1 cellular context compared by ENCODE assay signal in the genomic region with DNA sequence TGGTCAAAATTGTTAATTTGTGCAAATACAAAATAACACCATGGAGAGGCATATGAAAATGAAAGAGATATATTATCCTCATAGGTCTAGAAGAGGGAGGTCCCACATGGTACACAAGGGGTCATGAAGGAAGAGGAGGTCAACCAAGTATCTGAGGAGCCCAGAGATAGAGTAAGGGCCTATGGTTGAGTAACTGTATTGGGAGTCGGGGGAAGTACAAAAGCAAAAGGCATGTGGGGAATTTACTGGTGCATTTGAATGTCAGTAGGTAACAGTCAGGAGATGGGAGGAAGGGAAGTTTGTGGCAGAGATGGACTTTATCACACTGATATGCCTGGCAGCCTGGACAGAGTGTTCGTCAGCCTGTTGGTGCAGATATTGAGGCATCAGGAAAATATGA.
TF ChIP-seq lines count a peak whose summit lies in the region.

No MANE protein-coding gene starts in this region.

TF ChIP-seq in GM23338, 12 proteins besides CTCF, POLR2A, EP300 and RAD21 (continued from another document):
- TF ChIP-seq ZNF462 (CRISPR knock-in tag; IDR thresholded peaks at IDR 0.05) (peak; percentile 100), EZH2phosphoT487 (IDR thresholded peaks at IDR 0.05; ENCODE audit: unreplicated experiment) (no peak), REST (IDR thresholded peaks at IDR 0.05; ENCODE audit: unreplicated experiment) (no peak), JUNB (IDR thresholded peaks at IDR 0.05; ENCODE audit: unreplicated experiment) (no peak)
TF ChIP-seq in GM23338: peak in this region for 3.
